Comparison of ENCODE assay signal across 2 cellular contexts in genomic region chr17:6415616-6416015, GRCh38.
A peak's percentile ranks its signal among the peaks of the same experiment; 100 is the strongest.
TF ChIP-seq lines count a peak whose summit lies in the region.

No MANE protein-coding gene starts in this region.

TF ChIP-seq in GM23338, 12 proteins besides CTCF, POLR2A, EP300 and RAD21:
- TF ChIP-seq EZH2 (IDR thresholded peaks at IDR 0.05; ENCODE audit: low read depth, unreplicated experiment) (no peak), REST (IDR thresholded peaks at IDR 0.05; ENCODE audit: unreplicated experiment) (peak; percentile 52)
TF ChIP-seq in GM23338: peak in this region for 1.

TF ChIP-seq in PFSK-1, 5 proteins besides CTCF, POLR2A, EP300 and RAD21:
- no peak for TF ChIP-seq SIN3A (IDR thresholded peaks at IDR 0.05; ENCODE audit: borderline replicate concordance, insufficient read depth, low read length)
- TF ChIP-seq FOXP2 (optimal IDR thresholded peaks at IDR 0.05; ENCODE audit: borderline replicate concordance, extremely low read depth, extremely low read length, insufficient read depth) = no peak
- TF ChIP-seq POLR2AphosphoS5 (IDR thresholded peaks at IDR 0.05; ENCODE audit: low read depth, low read length) = no peak
- TF ChIP-seq TAF1 (IDR thresholded peaks at IDR 0.05; ENCODE audit: borderline replicate concordance, insufficient read depth, low read length) = no peak
- TF ChIP-seq REST (IDR thresholded peaks at IDR 0.05; ENCODE audit: insufficient read depth in 1 of 2, low read depth in 2 of 2, low read length in 2 of 2) = peak; percentile 60 to 73; a peak in 3 of 4 replicates
TF ChIP-seq in PFSK-1: peak in this region for 1.
